1 cellular context compared by ENCODE assay signal in the genomic region with DNA sequence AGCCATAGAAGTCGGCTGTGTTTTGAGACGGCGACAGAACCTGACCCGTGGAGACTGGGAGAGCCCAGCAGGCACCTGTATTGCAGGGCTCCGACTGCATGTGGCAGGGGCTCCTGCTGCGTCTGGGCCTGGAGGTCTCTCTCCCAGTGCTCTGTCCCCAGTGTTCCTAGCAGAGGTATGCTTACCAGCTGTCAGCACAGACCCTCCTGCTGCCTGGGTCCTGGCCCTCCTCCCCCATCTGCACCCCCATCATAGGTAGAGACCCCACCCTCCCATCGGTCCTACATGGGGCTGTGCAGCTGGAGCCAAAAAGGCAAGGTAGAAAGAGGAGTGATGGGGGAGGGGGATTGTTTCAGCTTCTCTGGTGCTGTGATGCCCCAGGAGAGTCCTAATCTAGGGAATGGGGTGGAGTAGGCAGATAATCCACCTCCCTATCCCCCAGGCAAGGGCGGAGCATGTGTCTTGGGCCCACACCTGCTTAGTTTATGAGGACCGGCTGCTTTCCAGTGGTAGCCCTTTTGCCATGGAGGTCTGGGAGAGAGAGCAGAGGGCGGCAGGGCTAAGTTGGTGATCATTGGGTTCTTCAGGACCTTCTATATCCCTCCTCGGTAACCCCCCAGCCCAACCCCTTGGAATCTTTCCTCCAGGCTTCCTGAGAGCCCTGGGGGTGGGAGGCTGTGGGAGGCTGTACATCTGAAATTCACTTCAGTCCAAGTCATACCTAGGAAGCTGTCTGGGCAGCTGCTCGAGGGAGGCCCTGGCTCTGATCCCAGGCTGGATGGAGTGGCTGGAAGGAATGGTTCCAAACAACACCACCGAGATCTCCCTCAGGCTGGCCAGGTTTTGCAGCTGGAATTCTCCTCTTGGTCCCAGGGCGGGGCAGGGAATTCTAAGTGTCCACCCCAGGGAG.
TF ChIP-seq lines count a peak whose summit lies in the region.

No MANE protein-coding gene starts in this region.

TF ChIP-seq in K562, 482 proteins besides CTCF, POLR2A, EP300 and RAD21 (continues in another document):
- TF ChIP-seq, protein P1, sequence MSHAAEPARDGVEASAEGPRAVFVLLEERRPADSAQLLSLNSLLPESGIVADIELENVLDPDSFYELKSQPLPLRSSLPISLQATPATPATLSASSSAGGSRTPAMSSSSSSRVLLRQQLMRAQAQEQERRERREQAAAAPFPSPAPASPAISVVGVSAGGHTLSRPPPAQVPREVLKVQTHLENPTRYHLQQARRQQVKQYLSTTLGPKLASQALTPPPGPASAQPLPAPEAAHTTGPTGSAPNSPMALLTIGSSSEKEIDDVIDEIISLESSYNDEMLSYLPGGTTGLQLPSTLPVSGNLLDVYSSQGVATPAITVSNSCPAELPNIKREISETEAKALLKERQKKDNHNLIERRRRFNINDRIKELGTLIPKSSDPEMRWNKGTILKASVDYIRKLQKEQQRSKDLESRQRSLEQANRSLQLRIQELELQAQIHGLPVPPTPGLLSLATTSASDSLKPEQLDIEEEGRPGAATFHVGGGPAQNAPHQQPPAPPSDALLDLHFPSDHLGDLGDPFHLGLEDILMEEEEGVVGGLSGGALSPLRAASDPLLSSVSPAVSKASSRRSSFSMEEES (CRISPR knock-in tag; IDR thresholded peaks at IDR 0.05) = no peak
- TF ChIP-seq KHSRP (IDR thresholded peaks at IDR 0.05) (no peak), SMAD3 (CRISPR knock-in tag; conservative IDR thresholded peaks at IDR 0.05) (no peak), ZFP30 (CRISPR knock-in tag; IDR thresholded peaks at IDR 0.05; ENCODE audit: borderline replicate concordance) (no peak), SRSF9 (IDR thresholded peaks at IDR 0.05; ENCODE audit: borderline replicate concordance, low read depth, low read length) (no peak), U2AF2 (optimal IDR thresholded peaks at IDR 0.05; ENCODE audit: low read depth, low read length) (no peak), RFX7 (CRISPR knock-in tag; IDR thresholded peaks at IDR 0.05) (no peak), ZNF354B (CRISPR knock-in tag; IDR thresholded peaks at IDR 0.05) (no peak), MTA1 (IDR thresholded peaks at IDR 0.05; ENCODE audit: borderline replicate concordance) (no peak), HIVEP1 (CRISPR knock-in tag; IDR thresholded peaks at IDR 0.05) (no peak), SIX5 (IDR thresholded peaks at IDR 0.05; ENCODE audit: borderline replicate concordance in 1 of 2, insufficient read depth in 1 of 2, low read depth in 1 of 2, low read length in 2 of 2) (no peak), FOXJ2 (tag; IDR thresholded peaks at IDR 0.05) (no peak), SREBF2 (CRISPR knock-in tag; IDR thresholded peaks at IDR 0.05) (no peak), YBX1 (IDR thresholded peaks at IDR 0.05) (no peak), HMGN3 (IDR thresholded peaks at IDR 0.05; ENCODE audit: borderline replicate concordance, extremely low read depth, insufficient read length, low read depth, low read length) (no peak), TEAD4 (IDR thresholded peaks at IDR 0.05; ENCODE audit: low read length) (no peak), TEAD4 (CRISPR knock-in tag; IDR thresholded peaks at IDR 0.05; ENCODE audit: borderline replicate concordance) (no peak; the same call in 1 of the 2 replicates), SP1 (CRISPR knock-in tag; IDR thresholded peaks at IDR 0.05) (no peak), HEY1 (CRISPR knock-in tag; IDR thresholded peaks at IDR 0.05; ENCODE audit: borderline replicate concordance) (no peak), EZH2 (IDR thresholded peaks at IDR 0.05; ENCODE audit: borderline replicate concordance, low read depth, low read length) (0 out of 2 replicates have a peak, but pooled peaks have one; percentile 22), ZNF589 (CRISPR knock-in tag; IDR thresholded peaks at IDR 0.05; ENCODE audit: low read depth) (no peak), NFXL1 (CRISPR knock-in tag; IDR thresholded peaks at IDR 0.05) (no peak), PRMT5 (CRISPR knock-in tag; IDR thresholded peaks at IDR 0.05) (peak; percentile 4; the same call in 1 of the 2 replicates), ESRRA (IDR thresholded peaks at IDR 0.05; ENCODE audit: borderline replicate concordance, low read depth) (no peak), SRF (CRISPR knock-in tag; IDR thresholded peaks at IDR 0.05) (no peak), ZNF174 (CRISPR knock-in tag; IDR thresholded peaks at IDR 0.05) (no peak), ESRRB (CRISPR knock-in tag; IDR thresholded peaks at IDR 0.05; ENCODE audit: borderline replicate concordance) (no peak)
- TF ChIP-seq, protein P2, sequence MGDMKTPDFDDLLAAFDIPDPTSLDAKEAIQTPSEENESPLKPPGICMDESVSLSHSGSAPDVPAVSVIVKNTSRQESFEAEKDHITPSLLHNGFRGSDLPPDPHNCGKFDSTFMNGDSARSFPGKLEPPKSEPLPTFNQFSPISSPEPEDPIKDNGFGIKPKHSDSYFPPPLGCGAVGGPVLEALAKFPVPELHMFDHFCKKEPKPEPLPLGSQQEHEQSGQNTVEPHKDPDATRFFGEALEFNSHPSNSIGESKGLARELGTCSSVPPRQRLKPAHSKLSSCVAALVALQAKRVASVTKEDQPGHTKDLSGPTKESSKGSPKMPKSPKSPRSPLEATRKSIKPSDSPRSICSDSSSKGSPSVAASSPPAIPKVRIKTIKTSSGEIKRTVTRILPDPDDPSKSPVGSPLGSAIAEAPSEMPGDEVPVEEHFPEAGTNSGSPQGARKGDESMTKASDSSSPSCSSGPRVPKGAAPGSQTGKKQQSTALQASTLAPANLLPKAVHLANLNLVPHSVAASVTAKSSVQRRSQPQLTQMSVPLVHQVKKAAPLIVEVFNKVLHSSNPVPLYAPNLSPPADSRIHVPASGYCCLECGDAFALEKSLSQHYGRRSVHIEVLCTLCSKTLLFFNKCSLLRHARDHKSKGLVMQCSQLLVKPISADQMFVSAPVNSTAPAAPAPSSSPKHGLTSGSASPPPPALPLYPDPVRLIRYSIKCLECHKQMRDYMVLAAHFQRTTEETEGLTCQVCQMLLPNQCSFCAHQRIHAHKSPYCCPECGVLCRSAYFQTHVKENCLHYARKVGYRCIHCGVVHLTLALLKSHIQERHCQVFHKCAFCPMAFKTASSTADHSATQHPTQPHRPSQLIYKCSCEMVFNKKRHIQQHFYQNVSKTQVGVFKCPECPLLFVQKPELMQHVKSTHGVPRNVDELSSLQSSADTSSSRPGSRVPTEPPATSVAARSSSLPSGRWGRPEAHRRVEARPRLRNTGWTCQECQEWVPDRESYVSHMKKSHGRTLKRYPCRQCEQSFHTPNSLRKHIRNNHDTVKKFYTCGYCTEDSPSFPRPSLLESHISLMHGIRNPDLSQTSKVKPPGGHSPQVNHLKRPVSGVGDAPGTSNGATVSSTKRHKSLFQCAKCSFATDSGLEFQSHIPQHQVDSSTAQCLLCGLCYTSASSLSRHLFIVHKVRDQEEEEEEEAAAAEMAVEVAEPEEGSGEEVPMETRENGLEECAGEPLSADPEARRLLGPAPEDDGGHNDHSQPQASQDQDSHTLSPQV (IDR thresholded peaks at IDR 0.05) = no peak
- TF ChIP-seq, protein P3, sequence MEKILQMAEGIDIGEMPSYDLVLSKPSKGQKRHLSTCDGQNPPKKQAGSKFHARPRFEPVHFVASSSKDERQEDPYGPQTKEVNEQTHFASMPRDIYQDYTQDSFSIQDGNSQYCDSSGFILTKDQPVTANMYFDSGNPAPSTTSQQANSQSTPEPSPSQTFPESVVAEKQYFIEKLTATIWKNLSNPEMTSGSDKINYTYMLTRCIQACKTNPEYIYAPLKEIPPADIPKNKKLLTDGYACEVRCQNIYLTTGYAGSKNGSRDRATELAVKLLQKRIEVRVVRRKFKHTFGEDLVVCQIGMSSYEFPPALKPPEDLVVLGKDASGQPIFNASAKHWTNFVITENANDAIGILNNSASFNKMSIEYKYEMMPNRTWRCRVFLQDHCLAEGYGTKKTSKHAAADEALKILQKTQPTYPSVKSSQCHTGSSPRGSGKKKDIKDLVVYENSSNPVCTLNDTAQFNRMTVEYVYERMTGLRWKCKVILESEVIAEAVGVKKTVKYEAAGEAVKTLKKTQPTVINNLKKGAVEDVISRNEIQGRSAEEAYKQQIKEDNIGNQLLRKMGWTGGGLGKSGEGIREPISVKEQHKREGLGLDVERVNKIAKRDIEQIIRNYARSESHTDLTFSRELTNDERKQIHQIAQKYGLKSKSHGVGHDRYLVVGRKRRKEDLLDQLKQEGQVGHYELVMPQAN (IDR thresholded peaks at IDR 0.05; ENCODE audit: borderline replicate concordance) = no peak
- TF ChIP-seq, protein P4, sequence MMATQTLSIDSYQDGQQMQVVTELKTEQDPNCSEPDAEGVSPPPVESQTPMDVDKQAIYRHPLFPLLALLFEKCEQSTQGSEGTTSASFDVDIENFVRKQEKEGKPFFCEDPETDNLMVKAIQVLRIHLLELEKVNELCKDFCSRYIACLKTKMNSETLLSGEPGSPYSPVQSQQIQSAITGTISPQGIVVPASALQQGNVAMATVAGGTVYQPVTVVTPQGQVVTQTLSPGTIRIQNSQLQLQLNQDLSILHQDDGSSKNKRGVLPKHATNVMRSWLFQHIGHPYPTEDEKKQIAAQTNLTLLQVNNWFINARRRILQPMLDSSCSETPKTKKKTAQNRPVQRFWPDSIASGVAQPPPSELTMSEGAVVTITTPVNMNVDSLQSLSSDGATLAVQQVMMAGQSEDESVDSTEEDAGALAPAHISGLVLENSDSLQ (IDR thresholded peaks at IDR 0.05) = no peak
- TF ChIP-seq, protein P5, sequence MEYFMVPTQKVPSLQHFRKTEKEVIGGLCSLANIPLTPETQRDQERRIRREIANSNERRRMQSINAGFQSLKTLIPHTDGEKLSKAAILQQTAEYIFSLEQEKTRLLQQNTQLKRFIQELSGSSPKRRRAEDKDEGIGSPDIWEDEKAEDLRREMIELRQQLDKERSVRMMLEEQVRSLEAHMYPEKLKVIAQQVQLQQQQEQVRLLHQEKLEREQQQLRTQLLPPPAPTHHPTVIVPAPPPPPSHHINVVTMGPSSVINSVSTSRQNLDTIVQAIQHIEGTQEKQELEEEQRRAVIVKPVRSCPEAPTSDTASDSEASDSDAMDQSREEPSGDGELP (CRISPR knock-in tag; IDR thresholded peaks at IDR 0.05; ENCODE audit: borderline replicate concordance) = no peak
- TF ChIP-seq, protein P6, sequence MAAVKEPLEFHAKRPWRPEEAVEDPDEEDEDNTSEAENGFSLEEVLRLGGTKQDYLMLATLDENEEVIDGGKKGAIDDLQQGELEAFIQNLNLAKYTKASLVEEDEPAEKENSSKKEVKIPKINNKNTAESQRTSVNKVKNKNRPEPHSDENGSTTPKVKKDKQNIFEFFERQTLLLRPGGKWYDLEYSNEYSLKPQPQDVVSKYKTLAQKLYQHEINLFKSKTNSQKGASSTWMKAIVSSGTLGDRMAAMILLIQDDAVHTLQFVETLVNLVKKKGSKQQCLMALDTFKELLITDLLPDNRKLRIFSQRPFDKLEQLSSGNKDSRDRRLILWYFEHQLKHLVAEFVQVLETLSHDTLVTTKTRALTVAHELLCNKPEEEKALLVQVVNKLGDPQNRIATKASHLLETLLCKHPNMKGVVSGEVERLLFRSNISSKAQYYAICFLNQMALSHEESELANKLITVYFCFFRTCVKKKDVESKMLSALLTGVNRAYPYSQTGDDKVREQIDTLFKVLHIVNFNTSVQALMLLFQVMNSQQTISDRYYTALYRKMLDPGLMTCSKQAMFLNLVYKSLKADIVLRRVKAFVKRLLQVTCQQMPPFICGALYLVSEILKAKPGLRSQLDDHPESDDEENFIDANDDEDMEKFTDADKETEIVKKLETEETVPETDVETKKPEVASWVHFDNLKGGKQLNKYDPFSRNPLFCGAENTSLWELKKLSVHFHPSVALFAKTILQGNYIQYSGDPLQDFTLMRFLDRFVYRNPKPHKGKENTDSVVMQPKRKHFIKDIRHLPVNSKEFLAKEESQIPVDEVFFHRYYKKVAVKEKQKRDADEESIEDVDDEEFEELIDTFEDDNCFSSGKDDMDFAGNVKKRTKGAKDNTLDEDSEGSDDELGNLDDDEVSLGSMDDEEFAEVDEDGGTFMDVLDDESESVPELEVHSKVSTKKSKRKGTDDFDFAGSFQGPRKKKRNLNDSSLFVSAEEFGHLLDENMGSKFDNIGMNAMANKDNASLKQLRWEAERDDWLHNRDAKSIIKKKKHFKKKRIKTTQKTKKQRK (IDR thresholded peaks at IDR 0.05; ENCODE audit: borderline replicate concordance, low read depth, low read length) = no peak
- TF ChIP-seq, protein P7, sequence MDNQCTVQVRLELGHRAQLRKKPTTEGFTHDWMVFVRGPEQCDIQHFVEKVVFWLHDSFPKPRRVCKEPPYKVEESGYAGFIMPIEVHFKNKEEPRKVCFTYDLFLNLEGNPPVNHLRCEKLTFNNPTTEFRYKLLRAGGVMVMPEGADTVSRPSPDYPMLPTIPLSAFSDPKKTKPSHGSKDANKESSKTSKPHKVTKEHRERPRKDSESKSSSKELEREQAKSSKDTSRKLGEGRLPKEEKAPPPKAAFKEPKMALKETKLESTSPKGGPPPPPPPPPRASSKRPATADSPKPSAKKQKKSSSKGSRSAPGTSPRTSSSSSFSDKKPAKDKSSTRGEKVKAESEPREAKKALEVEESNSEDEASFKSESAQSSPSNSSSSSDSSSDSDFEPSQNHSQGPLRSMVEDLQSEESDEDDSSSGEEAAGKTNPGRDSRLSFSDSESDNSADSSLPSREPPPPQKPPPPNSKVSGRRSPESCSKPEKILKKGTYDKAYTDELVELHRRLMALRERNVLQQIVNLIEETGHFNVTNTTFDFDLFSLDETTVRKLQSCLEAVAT (IDR thresholded peaks at IDR 0.05) = no peak
- TF ChIP-seq, protein P8, sequence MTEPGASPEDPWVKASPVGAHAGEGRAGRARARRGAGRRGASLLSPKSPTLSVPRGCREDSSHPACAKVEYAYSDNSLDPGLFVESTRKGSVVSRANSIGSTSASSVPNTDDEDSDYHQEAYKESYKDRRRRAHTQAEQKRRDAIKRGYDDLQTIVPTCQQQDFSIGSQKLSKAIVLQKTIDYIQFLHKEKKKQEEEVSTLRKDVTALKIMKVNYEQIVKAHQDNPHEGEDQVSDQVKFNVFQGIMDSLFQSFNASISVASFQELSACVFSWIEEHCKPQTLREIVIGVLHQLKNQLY (CRISPR knock-in tag; conservative IDR thresholded peaks at IDR 0.05) = 0 out of 4 replicates have a peak, but pooled peaks of 1 of the 2 experiments have one; percentile 15
- TF ChIP-seq, protein P9, sequence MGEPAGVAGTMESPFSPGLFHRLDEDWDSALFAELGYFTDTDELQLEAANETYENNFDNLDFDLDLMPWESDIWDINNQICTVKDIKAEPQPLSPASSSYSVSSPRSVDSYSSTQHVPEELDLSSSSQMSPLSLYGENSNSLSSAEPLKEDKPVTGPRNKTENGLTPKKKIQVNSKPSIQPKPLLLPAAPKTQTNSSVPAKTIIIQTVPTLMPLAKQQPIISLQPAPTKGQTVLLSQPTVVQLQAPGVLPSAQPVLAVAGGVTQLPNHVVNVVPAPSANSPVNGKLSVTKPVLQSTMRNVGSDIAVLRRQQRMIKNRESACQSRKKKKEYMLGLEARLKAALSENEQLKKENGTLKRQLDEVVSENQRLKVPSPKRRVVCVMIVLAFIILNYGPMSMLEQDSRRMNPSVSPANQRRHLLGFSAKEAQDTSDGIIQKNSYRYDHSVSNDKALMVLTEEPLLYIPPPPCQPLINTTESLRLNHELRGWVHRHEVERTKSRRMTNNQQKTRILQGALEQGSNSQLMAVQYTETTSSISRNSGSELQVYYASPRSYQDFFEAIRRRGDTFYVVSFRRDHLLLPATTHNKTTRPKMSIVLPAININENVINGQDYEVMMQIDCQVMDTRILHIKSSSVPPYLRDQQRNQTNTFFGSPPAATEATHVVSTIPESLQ (CRISPR knock-in tag; IDR thresholded peaks at IDR 0.05) = no peak
- TF ChIP-seq, protein P10, sequence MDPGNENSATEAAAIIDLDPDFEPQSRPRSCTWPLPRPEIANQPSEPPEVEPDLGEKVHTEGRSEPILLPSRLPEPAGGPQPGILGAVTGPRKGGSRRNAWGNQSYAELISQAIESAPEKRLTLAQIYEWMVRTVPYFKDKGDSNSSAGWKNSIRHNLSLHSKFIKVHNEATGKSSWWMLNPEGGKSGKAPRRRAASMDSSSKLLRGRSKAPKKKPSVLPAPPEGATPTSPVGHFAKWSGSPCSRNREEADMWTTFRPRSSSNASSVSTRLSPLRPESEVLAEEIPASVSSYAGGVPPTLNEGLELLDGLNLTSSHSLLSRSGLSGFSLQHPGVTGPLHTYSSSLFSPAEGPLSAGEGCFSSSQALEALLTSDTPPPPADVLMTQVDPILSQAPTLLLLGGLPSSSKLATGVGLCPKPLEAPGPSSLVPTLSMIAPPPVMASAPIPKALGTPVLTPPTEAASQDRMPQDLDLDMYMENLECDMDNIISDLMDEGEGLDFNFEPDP (CRISPR knock-in tag; IDR thresholded peaks at IDR 0.05) = no peak
